In the genomic region with DNA sequence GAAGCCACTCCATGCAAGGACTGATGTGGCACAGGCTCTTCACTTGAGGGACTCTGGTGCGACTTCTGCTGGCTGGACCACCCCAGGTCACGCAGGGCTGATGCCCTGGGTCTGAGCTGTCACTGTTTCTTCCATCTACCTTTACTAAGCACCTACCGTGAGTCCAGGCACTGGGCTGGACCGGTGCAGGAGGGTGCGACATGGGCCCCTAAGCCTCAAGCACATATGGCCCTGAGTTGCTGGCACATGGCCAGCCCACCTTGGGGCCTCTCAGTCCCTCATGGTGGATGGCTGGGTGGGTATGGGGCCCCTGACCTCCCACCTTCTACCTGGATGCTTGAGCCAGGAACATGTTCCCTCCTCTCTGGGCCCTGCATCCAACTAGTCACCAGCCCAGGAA, we compare ENCODE assay signal across 24 cellular contexts.
"Had no signal": no experiment of that assay in that cellular context is flagged by ENCODE, and none has a peak within 500 bp of the region (broad histone marks: within the 10 kb centered on the region; RNA-seq: fewer than 3 reads in every experiment).

No MANE protein-coding gene starts in this region.

- H3K4me3 ChIP-seq: hepatocyte, lower lobe of right lung, ovary, right atrium auricular region, right lobe of liver, smooth muscle cell, tibial nerve, uterus had no signal

- H3K27ac ChIP-seq: hepatocyte, lower lobe of right lung, neutrophil, ovary, right atrium auricular region, right lobe of liver, tibial nerve, uterus had no signal

- H3K4me1 ChIP-seq: lower lobe of right lung, right atrium auricular region, right lobe of liver, tibial nerve, uterus had no signal

- DNase-seq: islet precursor cell; left cardiac atrium; left ventricle myocardium superior; lower lobe of right lung; mammary epithelial cell; mesenchymal stem cell; naive thymus-derived CD8-positive, alpha-beta T cell; occipital lobe; ovary; right lobe of liver; stimulated activated CD4-positive, alpha-beta T cell treated with anti-CD3 and anti-CD28 coated beads, Interleukin-1b, Interleukin-23, amount 100 ng/mL, for 48 hours; stimulated activated CD4-positive, alpha-beta T cell treated with anti-CD3 and anti-CD28 coated beads, Interleukin-2, amount 100 ng/mL, for 48 hours; stimulated activated CD4-positive, alpha-beta T cell treated with anti-CD3 and anti-CD28 coated beads, Interleukin-4, amount 100 ng/mL, for 4 hours; stimulated activated CD8-positive, alpha-beta memory T cell treated with anti-CD3 and anti-CD28 coated beads, Interleukin-4, amount 100 ng/mL, for 48 hours; stimulated activated naive CD4-positive, alpha-beta T cell treated with Interleukin-2 at 50 U/mL for 16 hours; stimulated activated naive CD8-positive, alpha-beta T cell treated with anti-CD3 and anti-CD28 coated beads, Interleukin-15, amount 100 ng/mL, for 72 hours; uterus had no signal

- H3K4me2 ChIP-seq: hepatocyte, smooth muscle cell had no signal

- ATAC-seq: left cardiac atrium; left lobe of liver; left ventricle myocardium superior; lower lobe of right lung; naive thymus-derived CD8-positive, alpha-beta T cell; right lobe of liver; stimulated activated memory B cell treated with anti-CD40 and anti-IgM and Interleukin-4, amounts not matched to agents 10 μg/mL and 1 μg/mL and 100 μg/mL, for 72 hours; stimulated activated naive CD8-positive, alpha-beta T cell treated with anti-CD3 and anti-CD28 coated beads, Interleukin-15, amount 100 ng/mL, for 72 hours had no signal

- H3K79me2 ChIP-seq: hepatocyte had no signal

- H2AFZ ChIP-seq: hepatocyte had no signal

- H3K9me3 ChIP-seq: lower lobe of right lung, neutrophil, ovary, right atrium auricular region, right lobe of liver, tibial nerve, uterus had no signal

- H3K36me3 ChIP-seq: lower lobe of right lung, neutrophil, ovary, right atrium auricular region, right lobe of liver, tibial nerve, uterus had no signal

- H3K27me3 ChIP-seq: hepatocyte, ovary, right atrium auricular region, right lobe of liver, tibial nerve, uterus had no signal
